ENCODE assay signal across 13 cellular contexts in the genomic region with DNA sequence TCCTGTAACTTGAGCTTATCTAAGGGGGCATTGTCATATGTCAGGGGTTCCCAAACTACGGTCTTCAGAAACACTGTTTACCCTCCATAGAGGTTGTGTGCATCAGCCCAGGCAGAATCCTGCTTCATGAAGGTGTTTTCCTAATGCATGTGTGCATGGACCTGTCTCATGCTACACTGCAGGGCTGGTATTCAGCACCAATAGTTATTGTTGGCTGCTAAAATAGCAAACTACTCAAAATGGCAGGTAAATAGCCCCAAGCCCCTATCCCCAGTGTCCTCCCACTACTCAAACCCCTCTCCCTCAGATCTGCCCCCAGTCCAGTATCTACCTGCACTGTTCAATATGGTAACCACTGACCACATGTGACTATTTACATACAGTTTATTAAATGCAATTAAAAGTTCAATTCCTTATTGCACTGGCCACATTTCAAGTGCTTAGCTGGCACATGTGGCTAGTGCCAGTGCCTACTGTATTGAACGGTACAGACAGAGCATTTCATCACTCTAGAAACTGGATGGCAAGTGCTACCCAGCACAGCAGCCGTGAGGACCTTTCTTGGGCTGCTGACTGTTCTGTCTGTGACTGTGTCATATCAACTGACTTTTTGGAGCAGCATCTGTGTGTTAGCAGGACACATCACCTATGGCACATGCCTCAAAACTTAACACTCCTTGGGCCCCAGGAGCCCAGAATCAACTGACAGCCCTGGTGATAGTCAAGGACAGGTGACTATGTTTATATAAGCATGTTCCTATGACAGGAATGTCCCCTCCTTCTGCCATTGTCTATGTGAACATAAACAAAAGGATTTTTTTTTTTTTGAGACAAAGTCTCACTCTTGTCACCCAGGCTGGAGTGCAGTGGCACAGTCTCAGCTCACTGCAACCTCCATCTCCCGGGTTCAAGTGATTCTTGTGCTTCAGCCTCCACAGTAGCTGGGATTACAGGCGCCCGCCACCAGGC. TPM values are rescaled to one million over a fixed set of nuclear protein-coding genes. Genes with fewer than 3 reads are reported as not detected.
A peak's percentile ranks its signal among the peaks of the same experiment; 100 is the strongest.
DNase-seq lines count a peak whose midpoint lies in the region; FAIRE-seq lines count a peak whose summit lies in the region.
"Had no signal": no experiment of that assay in that cellular context is flagged by ENCODE, and none has a peak within 500 bp of the region (broad histone marks: within the 10 kb centered on the region; RNA-seq: fewer than 3 reads in every experiment).

No MANE protein-coding gene starts in this region.

- peaks cover 0 to 11% of the 10 kb centered on the region in 2 experiments for H3K4me1 ChIP-seq in trophoblast cell (ENCODE audit: control insufficient read depth in 1 of 2, insufficient read depth in 2 of 2, low read length in 2 of 2)

- DNase-seq in DMS53 (lab: John Stamatoyannopoulos, UW) (peak; percentile 35), DMS53 treated with DMSO at 0.1 percent for 48 hours (lab: John Stamatoyannopoulos, UW; ENCODE audit: unreplicated experiment) (no peak), NAMALWA (ENCODE audit: low spot score) (peak; percentile 42), trophoblast cell (peak; percentile 26 to 46), SW 1271 (lab: John Stamatoyannopoulos, UW) (no peak), DMS79 (lab: John Stamatoyannopoulos, UW) (no peak), frontal cortex (ENCODE audit: low spot score in 2 of 2) (no peak)
- DNase-seq: DMS153, NCI-H345 had no signal

- peaks cover 21 to 25% of the 10 kb centered on the region in 2 experiments for H3K36me3 ChIP-seq in trophoblast cell (ENCODE audit: control insufficient read depth in 1 of 2, insufficient read depth in 2 of 2, low read length in 2 of 2)

- H3K27me3 ChIP-seq in trophoblast cell (ENCODE audit: insufficient read depth, low read length) = no peaks in the 10 kb centered on the region
- H3K27me3 ChIP-seq: ascending aorta had no signal

- H2AK5ac ChIP-seq in trophoblast cell (ENCODE audit: low read length) = no peak overlapping the region

- no peaks in the 10 kb centered on the region for H3K79me2 ChIP-seq in trophoblast cell (ENCODE audit: control insufficient read depth, insufficient read depth, low read length, poor library complexity)

- no peak overlapping the region for H3K9ac ChIP-seq in trophoblast cell (ENCODE audit: low read length)

- no peak overlapping the region for H3K27ac ChIP-seq in trophoblast cell (ENCODE audit: low read depth, low read length)
- H3K27ac ChIP-seq: 22Rv1, ascending aorta had no signal

- H2BK12ac ChIP-seq in trophoblast cell (ENCODE audit: low read length) = no peak overlapping the region

- peaks cover 3% of the 10 kb centered on the region for H3K9me3 ChIP-seq in trophoblast cell (ENCODE audit: insufficient read depth, low read depth, low read length)
- H3K9me3 ChIP-seq: ascending aorta had no signal

- H3K4me2 ChIP-seq in trophoblast cell (ENCODE audit: low read length) = no peak overlapping the region

- no peak overlapping the region for H3K4ac ChIP-seq in trophoblast cell (ENCODE audit: low read depth, low read length)

- no peaks in the 10 kb centered on the region for H3K79me1 ChIP-seq in trophoblast cell (ENCODE audit: low read length)

- peak overlapping the region; percentile 87 for H3K27ac Mint-ChIP-seq in activated naive CD4-positive, alpha-beta T cell treated with anti-CD3 and anti-CD28 coated beads, Interleukin-2, amount 50 U/mL, for 24 hours

- H3K9me3 Mint-ChIP-seq in activated naive CD4-positive, alpha-beta T cell treated with anti-CD3 and anti-CD28 coated beads, Interleukin-2, amount 50 U/mL, for 24 hours = no peaks in the 10 kb centered on the region

- H3K23ac ChIP-seq in trophoblast cell (ENCODE audit: low read length) = no peak overlapping the region

- H2BK5ac ChIP-seq in trophoblast cell (ENCODE audit: low read depth, low read length, poor library complexity) = no peak overlapping the region

- H3K36me3 Mint-ChIP-seq in activated naive CD4-positive, alpha-beta T cell treated with anti-CD3 and anti-CD28 coated beads, Interleukin-2, amount 50 U/mL, for 24 hours = peaks cover 24% of the 10 kb centered on the region

- no peak overlapping the region for H2AFZ ChIP-seq in trophoblast cell (ENCODE audit: insufficient read depth, low read length, poor library complexity)

- H3K4me1 Mint-ChIP-seq in activated naive CD4-positive, alpha-beta T cell treated with anti-CD3 and anti-CD28 coated beads, Interleukin-2, amount 50 U/mL, for 24 hours = peaks cover 76% of the 10 kb centered on the region

- H4K8ac ChIP-seq in trophoblast cell (ENCODE audit: low read depth, low read length) = no peak overlapping the region

- FAIRE-seq in frontal cortex (lab: Jason Lieb, UNC) = no peak

- no peak overlapping the region for H3K14ac ChIP-seq in trophoblast cell (ENCODE audit: low read length)

- no peak overlapping the region for H3K18ac ChIP-seq in trophoblast cell (ENCODE audit: low read length)

- H4K91ac ChIP-seq in trophoblast cell (ENCODE audit: low read depth, low read length) = no peak overlapping the region

- WGBS in trophoblast cell (ENCODE audit: extremely low coverage, insufficient coverage, insufficient read length) = no CpG with 5 or more reads among the region's 6 CpGs

- no peaks in the 10 kb centered on the region for H3K27me3 Mint-ChIP-seq in activated naive CD4-positive, alpha-beta T cell treated with anti-CD3 and anti-CD28 coated beads, Interleukin-2, amount 50 U/mL, for 24 hours

- H3K4me3 Mint-ChIP-seq in activated naive CD4-positive, alpha-beta T cell treated with anti-CD3 and anti-CD28 coated beads, Interleukin-2, amount 50 U/mL, for 24 hours = no peak overlapping the region

- no peak overlapping the region for H2BK120ac ChIP-seq in trophoblast cell (ENCODE audit: insufficient read depth, low read length, poor library complexity)

- no peak overlapping the region for H4K12ac ChIP-seq in trophoblast cell (ENCODE audit: low read depth, low read length)

- H3K4me3 ChIP-seq in trophoblast cell (ENCODE audit: low read depth, low read length) = no peak overlapping the region
- H3K4me3 ChIP-seq: ascending aorta, lung had no signal

RNA-seq across cellular contexts. Expression of a gene that starts 9.0 kb away (rescaled TPM):
- 2.7 and 3.3 TPM in 2 replicates for polyA plus RNA-seq in trophoblast cell (2013)
- 1.2 TPM for total RNA-seq in frontal cortex

Comparison
In these comparisons a context has a peak if more than half of its experiments do, and no peak if none do; other contexts are left out.
1. DNase-seq: peak in DMS53 (single experiment), NAMALWA (single experiment) and trophoblast cell (2 of 2); none in DMS53 treated with DMSO at 0.1 percent for 48 hours (single experiment), SW 1271 (0 of 2), DMS79 (single experiment) and frontal cortex (0 of 2).